ENCODE assay signal across 1 cellular context in the genomic region with DNA sequence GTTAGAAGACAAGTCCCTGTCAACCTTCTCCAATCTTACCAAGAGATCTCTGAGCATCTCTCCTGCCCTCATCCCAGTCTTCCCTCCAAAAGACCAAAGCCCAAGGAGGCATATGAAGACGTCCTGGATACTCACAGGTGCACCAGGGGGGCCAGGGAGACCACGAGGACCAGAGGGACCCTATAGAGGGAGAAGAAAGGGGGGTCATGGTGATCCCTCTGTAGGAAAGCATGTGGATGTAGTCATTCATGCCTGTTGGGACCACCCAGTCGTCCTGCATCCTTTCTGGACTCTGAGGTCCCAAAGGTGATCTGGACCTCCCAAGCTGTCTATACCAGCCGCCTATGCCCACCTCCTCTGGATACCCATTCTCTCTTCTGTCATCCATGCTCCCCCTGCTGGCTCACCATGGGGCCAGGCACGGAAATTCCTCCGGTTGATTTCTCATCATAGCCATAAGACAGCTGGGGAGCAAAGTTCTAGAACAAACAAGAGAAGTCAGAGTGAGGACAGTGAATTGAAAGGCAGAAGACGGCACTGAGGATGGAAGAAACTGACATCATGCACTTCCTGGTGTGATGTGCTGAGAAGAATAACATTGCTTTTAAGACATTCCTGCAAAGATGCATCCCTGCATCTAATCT.
TF ChIP-seq lines count a peak whose summit lies in the region.

No MANE protein-coding gene starts in this region.

TF ChIP-seq in K562, 482 proteins besides CTCF, POLR2A, EP300 and RAD21 (continued from another document):
- TF ChIP-seq TEAD1 (CRISPR knock-in tag; IDR thresholded peaks at IDR 0.05) (peak in 1 of 2 experiments; percentile 74; a peak in 1 of 4 replicates), CBX1 (IDR thresholded peaks at IDR 0.05; ENCODE audit: low read depth) (no peak), SMC3 (conservative IDR thresholded peaks at IDR 0.05; ENCODE audit: insufficient read depth, low read depth, low read length) (peak; percentile 49; the same call in 1 of the 2 replicates), SP1 (CRISPR knock-in tag; IDR thresholded peaks at IDR 0.05) (no peak), TOE1 (IDR thresholded peaks at IDR 0.05; ENCODE audit: borderline replicate concordance) (no peak), TOE1 (CRISPR knock-in tag; IDR thresholded peaks at IDR 0.05; ENCODE audit: borderline replicate concordance, low read depth) (no peak), RBM22 (IDR thresholded peaks at IDR 0.05; ENCODE audit: low read depth, low read length, poor library complexity, severe bottlenecking) (no peak), MTF1 (CRISPR knock-in tag; IDR thresholded peaks at IDR 0.05; ENCODE audit: borderline replicate concordance) (no peak), CAMTA2 (CRISPR knock-in tag; conservative IDR thresholded peaks at IDR 0.05) (no peak)
- TF ChIP-seq, protein P1, sequence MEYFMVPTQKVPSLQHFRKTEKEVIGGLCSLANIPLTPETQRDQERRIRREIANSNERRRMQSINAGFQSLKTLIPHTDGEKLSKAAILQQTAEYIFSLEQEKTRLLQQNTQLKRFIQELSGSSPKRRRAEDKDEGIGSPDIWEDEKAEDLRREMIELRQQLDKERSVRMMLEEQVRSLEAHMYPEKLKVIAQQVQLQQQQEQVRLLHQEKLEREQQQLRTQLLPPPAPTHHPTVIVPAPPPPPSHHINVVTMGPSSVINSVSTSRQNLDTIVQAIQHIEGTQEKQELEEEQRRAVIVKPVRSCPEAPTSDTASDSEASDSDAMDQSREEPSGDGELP (CRISPR knock-in tag; IDR thresholded peaks at IDR 0.05; ENCODE audit: borderline replicate concordance), result peak; percentile 37; the same call in 1 of the 2 replicates
- TF ChIP-seq, protein P2, sequence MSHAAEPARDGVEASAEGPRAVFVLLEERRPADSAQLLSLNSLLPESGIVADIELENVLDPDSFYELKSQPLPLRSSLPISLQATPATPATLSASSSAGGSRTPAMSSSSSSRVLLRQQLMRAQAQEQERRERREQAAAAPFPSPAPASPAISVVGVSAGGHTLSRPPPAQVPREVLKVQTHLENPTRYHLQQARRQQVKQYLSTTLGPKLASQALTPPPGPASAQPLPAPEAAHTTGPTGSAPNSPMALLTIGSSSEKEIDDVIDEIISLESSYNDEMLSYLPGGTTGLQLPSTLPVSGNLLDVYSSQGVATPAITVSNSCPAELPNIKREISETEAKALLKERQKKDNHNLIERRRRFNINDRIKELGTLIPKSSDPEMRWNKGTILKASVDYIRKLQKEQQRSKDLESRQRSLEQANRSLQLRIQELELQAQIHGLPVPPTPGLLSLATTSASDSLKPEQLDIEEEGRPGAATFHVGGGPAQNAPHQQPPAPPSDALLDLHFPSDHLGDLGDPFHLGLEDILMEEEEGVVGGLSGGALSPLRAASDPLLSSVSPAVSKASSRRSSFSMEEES (CRISPR knock-in tag; IDR thresholded peaks at IDR 0.05), result no peak
- TF ChIP-seq, protein P3, sequence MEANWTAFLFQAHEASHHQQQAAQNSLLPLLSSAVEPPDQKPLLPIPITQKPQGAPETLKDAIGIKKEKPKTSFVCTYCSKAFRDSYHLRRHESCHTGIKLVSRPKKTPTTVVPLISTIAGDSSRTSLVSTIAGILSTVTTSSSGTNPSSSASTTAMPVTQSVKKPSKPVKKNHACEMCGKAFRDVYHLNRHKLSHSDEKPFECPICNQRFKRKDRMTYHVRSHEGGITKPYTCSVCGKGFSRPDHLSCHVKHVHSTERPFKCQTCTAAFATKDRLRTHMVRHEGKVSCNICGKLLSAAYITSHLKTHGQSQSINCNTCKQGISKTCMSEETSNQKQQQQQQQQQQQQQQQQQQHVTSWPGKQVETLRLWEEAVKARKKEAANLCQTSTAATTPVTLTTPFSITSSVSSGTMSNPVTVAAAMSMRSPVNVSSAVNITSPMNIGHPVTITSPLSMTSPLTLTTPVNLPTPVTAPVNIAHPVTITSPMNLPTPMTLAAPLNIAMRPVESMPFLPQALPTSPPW (CRISPR knock-in tag; IDR thresholded peaks at IDR 0.05), result peak; percentile 38; the same call in 1 of the 2 replicates
- TF ChIP-seq, protein P4, sequence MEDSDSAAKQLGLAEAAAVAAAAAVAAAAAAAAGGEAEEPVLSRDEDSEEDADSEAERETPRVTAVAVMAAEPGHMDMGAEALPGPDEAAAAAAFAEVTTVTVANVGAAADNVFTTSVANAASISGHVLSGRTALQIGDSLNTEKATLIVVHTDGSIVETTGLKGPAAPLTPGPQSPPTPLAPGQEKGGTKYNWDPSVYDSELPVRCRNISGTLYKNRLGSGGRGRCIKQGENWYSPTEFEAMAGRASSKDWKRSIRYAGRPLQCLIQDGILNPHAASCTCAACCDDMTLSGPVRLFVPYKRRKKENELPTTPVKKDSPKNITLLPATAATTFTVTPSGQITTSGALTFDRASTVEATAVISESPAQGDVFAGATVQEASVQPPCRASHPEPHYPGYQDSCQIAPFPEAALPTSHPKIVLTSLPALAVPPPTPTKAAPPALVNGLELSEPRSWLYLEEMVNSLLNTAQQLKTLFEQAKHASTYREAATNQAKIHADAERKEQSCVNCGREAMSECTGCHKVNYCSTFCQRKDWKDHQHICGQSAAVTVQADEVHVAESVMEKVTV (CRISPR knock-in tag; IDR thresholded peaks at IDR 0.05), result peak; percentile 49; the same call in 1 of the 2 replicates
- TF ChIP-seq, protein P5, sequence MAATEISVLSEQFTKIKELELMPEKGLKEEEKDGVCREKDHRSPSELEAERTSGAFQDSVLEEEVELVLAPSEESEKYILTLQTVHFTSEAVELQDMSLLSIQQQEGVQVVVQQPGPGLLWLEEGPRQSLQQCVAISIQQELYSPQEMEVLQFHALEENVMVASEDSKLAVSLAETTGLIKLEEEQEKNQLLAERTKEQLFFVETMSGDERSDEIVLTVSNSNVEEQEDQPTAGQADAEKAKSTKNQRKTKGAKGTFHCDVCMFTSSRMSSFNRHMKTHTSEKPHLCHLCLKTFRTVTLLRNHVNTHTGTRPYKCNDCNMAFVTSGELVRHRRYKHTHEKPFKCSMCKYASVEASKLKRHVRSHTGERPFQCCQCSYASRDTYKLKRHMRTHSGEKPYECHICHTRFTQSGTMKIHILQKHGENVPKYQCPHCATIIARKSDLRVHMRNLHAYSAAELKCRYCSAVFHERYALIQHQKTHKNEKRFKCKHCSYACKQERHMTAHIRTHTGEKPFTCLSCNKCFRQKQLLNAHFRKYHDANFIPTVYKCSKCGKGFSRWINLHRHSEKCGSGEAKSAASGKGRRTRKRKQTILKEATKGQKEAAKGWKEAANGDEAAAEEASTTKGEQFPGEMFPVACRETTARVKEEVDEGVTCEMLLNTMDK (IDR thresholded peaks at IDR 0.05; ENCODE audit: borderline replicate concordance, insufficient read depth, low read depth, low read length, poor library complexity, severe bottlenecking), result peak; percentile 79
TF ChIP-seq in K562: peak in this region for 6.
